In the genomic region with DNA sequence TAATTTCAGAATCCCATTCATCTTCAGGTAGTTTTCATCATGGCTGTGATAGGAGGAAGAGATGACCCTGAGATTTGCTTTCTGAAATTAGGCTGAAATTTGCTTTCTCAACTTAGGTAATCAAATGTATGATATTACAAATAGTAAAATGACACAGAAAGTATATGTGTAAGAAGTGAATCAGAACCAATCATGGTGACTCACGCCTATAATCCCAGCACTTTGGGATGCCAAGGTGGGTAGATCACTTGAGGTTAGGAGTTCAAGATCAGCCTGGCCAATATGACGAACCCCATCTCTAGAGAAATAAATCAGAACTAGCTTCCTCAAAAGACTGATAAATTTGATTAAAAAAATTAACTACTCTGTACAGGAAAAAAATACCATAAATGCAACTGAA, we compare ENCODE assay signal across 14 cellular contexts.
"Had no signal": no experiment of that assay in that cellular context is flagged by ENCODE, and none has a peak within 500 bp of the region (broad histone marks: within the 10 kb centered on the region; RNA-seq: fewer than 3 reads in every experiment).

No MANE protein-coding gene starts in this region.

- H3K4me3 ChIP-seq: lung, tibial artery, uterus had no signal

- ATAC-seq: left cardiac atrium; natural killer cell; right cardiac atrium; stimulated activated memory B cell treated with anti-CD40 and anti-IgM and Interleukin-4, amounts not matched to agents 10 μg/mL and 1 μg/mL and 100 μg/mL, for 72 hours; T-helper 17 cell had no signal

- H3K36me3 ChIP-seq: tibial artery, uterus had no signal

- H3K4me1 ChIP-seq: tibial artery, uterus had no signal

- H3K27ac ChIP-seq: tibial artery, uterus had no signal

- FAIRE-seq: TTC549 had no signal

- H3K27me3 ChIP-seq: tibial artery, uterus had no signal

- DNase-seq: activated CD4-positive, CD25-positive, alpha-beta regulatory T cell; activated naive CD4-positive, alpha-beta T cell treated with anti-CD3 and anti-CD28 coated beads, Interleukin-2, amount 50 U/mL, for 16 hours; amniotic stem cell; hypothalamus; left cardiac atrium; natural killer cell; posterior cingulate gyrus; right cardiac atrium; T-helper 17 cell; tibial artery; uterus had no signal

- H3K9me3 ChIP-seq: tibial artery, uterus had no signal
